Comparison of ENCODE assay signal across 1 cellular context in genomic region chrX:104488811-104489210, GRCh38.
TF ChIP-seq lines count a peak whose summit lies in the region.

No MANE protein-coding gene starts in this region.

TF ChIP-seq in H1, 55 proteins besides CTCF, POLR2A, EP300 and RAD21:
- no peak for TF ChIP-seq MAFK (IDR thresholded peaks at IDR 0.05; ENCODE audit: low read depth, low read length)
- TF ChIP-seq TEAD4 (IDR thresholded peaks at IDR 0.05; ENCODE audit: low read depth, low read length) = no peak
- no peak for TF ChIP-seq SRF (IDR thresholded peaks at IDR 0.05; ENCODE audit: low read depth, low read length)
- no peak for TF ChIP-seq USF2 (IDR thresholded peaks at IDR 0.05; ENCODE audit: low read length)
- no peak for TF ChIP-seq RFX5 (IDR thresholded peaks at IDR 0.05; ENCODE audit: borderline replicate concordance, low read depth, low read length)
- no peak for TF ChIP-seq RXRA (IDR thresholded peaks at IDR 0.05; ENCODE audit: insufficient read depth, low read depth, low read length)
- TF ChIP-seq TBP (IDR thresholded peaks at IDR 0.05; ENCODE audit: low read depth, low read length) = no peak
- TF ChIP-seq JUND (IDR thresholded peaks at IDR 0.05; ENCODE audit: low read length) = no peak
- no peak for TF ChIP-seq RNF2 (IDR thresholded peaks at IDR 0.05; ENCODE audit: borderline replicate concordance, low read depth, low read length, missing control alignments, poor library complexity, severe bottlenecking)
- TF ChIP-seq GABPA (IDR thresholded peaks at IDR 0.05; ENCODE audit: borderline replicate concordance, insufficient read depth, low read length) = no peak
- TF ChIP-seq SIN3A (conservative IDR thresholded peaks at IDR 0.05 in 1 of 2, IDR thresholded peaks at IDR 0.05 in 1 of 2; ENCODE audit: low read depth in 1 of 2, low read length in 2 of 2) = no peak
- no peak for TF ChIP-seq SP1 (IDR thresholded peaks at IDR 0.05; ENCODE audit: low read depth, low read length)
TF ChIP-seq in H1: peak in this region for 0.
